In the genomic region with DNA sequence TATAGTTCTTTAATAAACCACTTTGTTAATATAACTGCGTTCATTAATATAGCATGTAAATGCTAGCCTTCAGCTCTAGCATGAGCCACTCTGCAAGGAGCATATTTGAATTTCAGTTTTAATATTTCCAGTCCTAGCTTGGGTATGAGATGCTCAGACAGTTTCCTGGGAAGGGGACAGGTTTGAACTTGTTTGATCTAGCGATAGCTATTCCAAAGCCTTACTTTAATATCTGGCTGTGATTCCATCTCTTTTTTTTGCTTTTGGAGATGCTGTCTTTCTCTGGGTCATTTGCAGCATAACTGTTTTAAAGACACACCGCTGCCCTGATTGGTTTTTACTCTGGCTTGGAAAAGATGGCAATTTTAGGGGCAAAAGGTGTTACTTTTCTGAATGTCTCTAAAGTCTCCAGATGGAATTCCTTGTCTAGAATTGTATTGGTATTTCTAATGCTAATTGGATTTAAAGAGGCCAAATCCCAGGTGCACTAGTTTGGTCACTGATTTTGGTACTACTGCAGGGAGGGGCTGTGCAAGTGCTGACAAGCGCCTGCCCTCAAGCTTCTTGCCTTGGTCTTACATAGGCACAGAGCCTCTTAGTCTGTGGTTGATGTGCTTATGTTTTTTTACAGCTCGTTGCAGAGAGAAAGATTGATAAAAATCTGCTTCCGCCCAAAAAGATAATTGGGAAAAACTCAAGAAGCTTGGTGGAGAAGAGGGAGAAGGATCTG, we compare ENCODE assay signal across 1 cellular context.
TF ChIP-seq lines count a peak whose summit lies in the region.

No MANE protein-coding gene starts in this region.

TF ChIP-seq in neural cell, 6 proteins besides CTCF, POLR2A, EP300 and RAD21 (continued from another document):
- TF ChIP-seq, protein P1, sequence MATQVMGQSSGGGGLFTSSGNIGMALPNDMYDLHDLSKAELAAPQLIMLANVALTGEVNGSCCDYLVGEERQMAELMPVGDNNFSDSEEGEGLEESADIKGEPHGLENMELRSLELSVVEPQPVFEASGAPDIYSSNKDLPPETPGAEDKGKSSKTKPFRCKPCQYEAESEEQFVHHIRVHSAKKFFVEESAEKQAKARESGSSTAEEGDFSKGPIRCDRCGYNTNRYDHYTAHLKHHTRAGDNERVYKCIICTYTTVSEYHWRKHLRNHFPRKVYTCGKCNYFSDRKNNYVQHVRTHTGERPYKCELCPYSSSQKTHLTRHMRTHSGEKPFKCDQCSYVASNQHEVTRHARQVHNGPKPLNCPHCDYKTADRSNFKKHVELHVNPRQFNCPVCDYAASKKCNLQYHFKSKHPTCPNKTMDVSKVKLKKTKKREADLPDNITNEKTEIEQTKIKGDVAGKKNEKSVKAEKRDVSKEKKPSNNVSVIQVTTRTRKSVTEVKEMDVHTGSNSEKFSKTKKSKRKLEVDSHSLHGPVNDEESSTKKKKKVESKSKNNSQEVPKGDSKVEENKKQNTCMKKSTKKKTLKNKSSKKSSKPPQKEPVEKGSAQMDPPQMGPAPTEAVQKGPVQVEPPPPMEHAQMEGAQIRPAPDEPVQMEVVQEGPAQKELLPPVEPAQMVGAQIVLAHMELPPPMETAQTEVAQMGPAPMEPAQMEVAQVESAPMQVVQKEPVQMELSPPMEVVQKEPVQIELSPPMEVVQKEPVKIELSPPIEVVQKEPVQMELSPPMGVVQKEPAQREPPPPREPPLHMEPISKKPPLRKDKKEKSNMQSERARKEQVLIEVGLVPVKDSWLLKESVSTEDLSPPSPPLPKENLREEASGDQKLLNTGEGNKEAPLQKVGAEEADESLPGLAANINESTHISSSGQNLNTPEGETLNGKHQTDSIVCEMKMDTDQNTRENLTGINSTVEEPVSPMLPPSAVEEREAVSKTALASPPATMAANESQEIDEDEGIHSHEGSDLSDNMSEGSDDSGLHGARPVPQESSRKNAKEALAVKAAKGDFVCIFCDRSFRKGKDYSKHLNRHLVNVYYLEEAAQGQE (IDR thresholded peaks at IDR 0.05; ENCODE audit: borderline replicate concordance): no peak
- TF ChIP-seq TAF1 (IDR thresholded peaks at IDR 0.05; ENCODE audit: low read depth) (no peak), SMC3 (conservative IDR thresholded peaks at IDR 0.05; ENCODE audit: poor library complexity) (no peak), MXI1 (conservative IDR thresholded peaks at IDR 0.05; ENCODE audit: poor library complexity, severe bottlenecking) (no peak)
